ENCODE assay signal across 8 cellular contexts in the genomic region with DNA sequence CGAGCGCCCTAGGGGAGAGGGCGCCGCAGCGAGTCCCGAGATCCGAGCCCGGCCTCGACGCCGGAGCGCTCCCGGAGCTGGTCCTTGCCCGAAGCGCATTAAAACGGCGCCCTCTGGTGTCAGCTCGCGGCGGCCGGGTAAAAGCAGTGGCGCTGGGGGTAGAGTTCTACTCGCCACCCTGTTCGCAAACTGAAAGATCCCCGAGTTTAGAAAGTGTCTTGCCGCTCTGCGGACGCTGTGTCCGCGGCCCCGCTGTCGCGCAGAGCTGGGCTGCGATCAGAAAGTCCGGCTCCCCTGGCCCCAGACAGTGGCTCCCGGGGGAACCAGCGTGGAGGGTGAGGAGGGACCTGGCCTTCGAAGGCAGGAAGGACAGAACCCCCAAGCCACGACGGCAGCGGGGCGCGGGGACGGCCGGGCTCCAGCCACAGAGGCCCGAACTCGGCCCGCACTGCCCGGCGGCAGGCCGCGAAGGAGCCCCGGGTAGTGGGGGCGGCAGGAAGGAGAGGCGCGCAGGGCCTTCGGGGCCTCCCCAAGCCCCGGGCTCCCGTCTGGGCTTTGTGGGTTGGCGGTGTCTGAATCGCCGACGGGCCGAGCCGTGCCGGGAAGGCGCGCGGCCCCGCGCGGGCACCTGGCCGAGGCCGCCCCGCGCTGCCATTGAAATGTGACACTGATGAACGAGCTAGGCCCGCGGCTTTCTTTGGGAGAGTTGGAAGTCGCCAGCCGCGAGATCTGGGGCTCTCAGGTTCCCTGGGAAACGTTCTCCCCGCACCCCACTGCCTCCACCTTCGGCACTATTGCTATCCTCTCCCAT. TPM values are rescaled to one million over a fixed set of nuclear protein-coding genes. Genes with fewer than 3 reads are reported as not detected.
DNase-seq lines count a peak whose midpoint lies in the region; ATAC-seq, FAIRE-seq and TF ChIP-seq lines count a peak whose summit lies in the region.

No MANE protein-coding gene starts in this region.

- in situ Hi-C loops in HAP-1 (cut with MboI; ENCODE audit: low sequenced_read_pairs) = no loop called here

- H3K27ac ChIP-seq in dorsolateral prefrontal cortex = peak overlapping the region in 46 of 59 donors; percentile 3 to 90 (median 64)

- DNase-seq in D721Med (ENCODE audit: insufficient read length, low spot score) (peak; percentile 82), HAP-1 (ENCODE audit: low spot score in 2 of 2) (peak; percentile 27 to 89), NCI-H2171 treated with DMSO at 0.1 percent for 48 hours (lab: John Stamatoyannopoulos, UW) (peak; percentile 75), dorsolateral prefrontal cortex (peak; percentile 71 to 86 (median 80)), lower leg skin (ENCODE audit: low spot score in 2 of 2) (peak; percentile 79 to 98)
- DNase-seq in activated CD4-positive, alpha-beta memory T cell treated with anti-CD3 and anti-CD28 coated beads, Interleukin-2, amount 10 ng/mL, durations not matched to agents 7 days and 5 days = peak; percentile 85
- peak; percentile 88 for DNase-seq in stimulated activated CD4-positive, alpha-beta T cell treated with anti-CD3 and anti-CD28 coated beads, Interleukin-4, amount 100 ng/mL, for 1 hour

- peaks cover 3% of the 10 kb centered on the region for H3K4me1 Mint-ChIP-seq in activated CD4-positive, alpha-beta memory T cell treated with anti-CD3 and anti-CD28 coated beads, Interleukin-2, amount 10 ng/mL, durations not matched to agents 7 days and 5 days

- no peak overlapping the region for H3K27ac Mint-ChIP-seq in activated CD4-positive, alpha-beta memory T cell treated with anti-CD3 and anti-CD28 coated beads, Interleukin-2, amount 10 ng/mL, durations not matched to agents 7 days and 5 days

- H3K27me3 ChIP-seq in HAP-1 (ENCODE audit: low read depth) = peaks cover 4% of the 10 kb centered on the region; the same call in 1 of the 2 replicates
- peaks cover 0 to 7% (median 0%) of the 10 kb centered on the region in 45 donors for H3K27me3 ChIP-seq in dorsolateral prefrontal cortex

- CTCF ChIA-PET in activated CD4-positive, alpha-beta memory T cell treated with anti-CD3 and anti-CD28 coated beads, Interleukin-2, amount 10 ng/mL, durations not matched to agents 7 days and 5 days (lab: Charles Lee) = interaction anchor here (0.7 to 2.6 kb wide), 27 partner anchors 9 to 1064 kb away, joined by 3 to 21 read pairs (median 3); no protein-coding TSS in a partner anchor

- H3K4me3 Mint-ChIP-seq in activated CD4-positive, alpha-beta memory T cell treated with anti-CD3 and anti-CD28 coated beads, Interleukin-2, amount 10 ng/mL, durations not matched to agents 7 days and 5 days = peak overlapping the region; percentile 70

- no peaks in the 10 kb centered on the region for H3K9me3 ChIP-seq in HAP-1

- no peak for FAIRE-seq in D721Med (lab: Jason Lieb, UNC)

- POLR2A ChIA-PET in activated CD4-positive, alpha-beta memory T cell treated with anti-CD3 and anti-CD28 coated beads, Interleukin-2, amount 10 ng/mL, durations not matched to agents 7 days and 5 days (lab: Charles Lee) = interaction anchor here (0.6 to 1.2 kb wide), 2 partner anchors 68 to 69 kb away, joined by 3 read pairs; no protein-coding TSS in a partner anchor

- H3K9me3 Mint-ChIP-seq in activated CD4-positive, alpha-beta memory T cell treated with anti-CD3 and anti-CD28 coated beads, Interleukin-2, amount 10 ng/mL, durations not matched to agents 7 days and 5 days = no peaks in the 10 kb centered on the region

- H3K27me3 Mint-ChIP-seq in activated CD4-positive, alpha-beta memory T cell treated with anti-CD3 and anti-CD28 coated beads, Interleukin-2, amount 10 ng/mL, durations not matched to agents 7 days and 5 days = peaks cover 40% of the 10 kb centered on the region

- TF ChIP-seq POLR2A in lower leg skin (IDR thresholded peaks at IDR 0.05) = no peak

- no peaks in the 10 kb centered on the region for H3K36me3 Mint-ChIP-seq in activated CD4-positive, alpha-beta memory T cell treated with anti-CD3 and anti-CD28 coated beads, Interleukin-2, amount 10 ng/mL, durations not matched to agents 7 days and 5 days (ENCODE audit: low read depth)

- H3K4me1 ChIP-seq in HAP-1 = no peaks in the 10 kb centered on the region

- H3K36me3 ChIP-seq in HAP-1 (replicated peaks) = no peaks in the 10 kb centered on the region

- 13 to 31% methylated on average over 28 to 57 of the region's 85 CpGs for WGBS in lower leg skin, 2 donors

- intact Hi-C loops in dorsolateral prefrontal cortex (cut with DNase I) (loop anchor here (1.0 to 10.0 kb wide), 7 partner anchors 71 to 1068 kb away; no protein-coding TSS in a partner anchor), lower leg skin (cut with DNase I; ENCODE audit: low total_unique reads) (loop anchor here (5.0 kb wide), 2 partner anchors 71 to 761 kb away; no protein-coding TSS in a partner anchor)

- ATAC-seq in GM18873 (IDR thresholded peaks at IDR 0.05; ENCODE audit: low FRiP score, unreplicated experiment) = no peak

- H3K4me3 ChIP-seq in HAP-1 (peak overlapping the region; percentile 5; the same call in 1 of the 2 replicates), dorsolateral prefrontal cortex (peak overlapping the region; percentile 36 to 74 (median 58)), lower leg skin (ENCODE audit: low read depth, poor library complexity, severe bottlenecking) (peak overlapping the region; percentile 24)

- TF ChIP-seq CTCF in D721Med (IDR thresholded peaks at IDR 0.05; ENCODE audit: insufficient read depth, missing control alignments) = peak; percentile 75
- TF ChIP-seq CTCF in dorsolateral prefrontal cortex (IDR thresholded peaks at IDR 0.05 in 54 of 56, conservative IDR thresholded peaks at IDR 0.05 in 2 of 56; ENCODE audit: low read depth in 1 of 56, partially characterized antibody in 56 of 56) = peak; percentile 66 to 96 (median 89)
- peak in 1 of 3 donors; percentile 88 for TF ChIP-seq CTCF in lower leg skin (IDR thresholded peaks at IDR 0.05)

RNA-seq across cellular contexts. Expression of a gene that starts 39.1 kb away (rescaled TPM):
- 1 to 10 TPM; 2.4 to 3.0 TPM for total RNA-seq in activated CD4-positive, alpha-beta memory T cell treated with anti-CD3 and anti-CD28 coated beads, Interleukin-2, amount 10 ng/mL, durations not matched to agents 7 days and 5 days
- total RNA-seq in dorsolateral prefrontal cortex = 100 to 1,000 TPM in 40 of 120 experiments, 10 to 100 TPM in 80; 63.0 to 203 (median 91.8) TPM
- total RNA-seq in lower leg skin = 10 to 100 TPM; 26.0 to 32.5 (median 30.3) TPM

Comparison
In these comparisons a context has a peak if more than half of its experiments do, and no peak if none do; other contexts are left out.
1. H3K4me3 ChIP-seq: peak in every context shown above with its lines; median percentile 58 in dorsolateral prefrontal cortex; 24 in lower leg skin; 5 in HAP-1.
2. RNA of a gene that starts 39.1 kb away (total RNA-seq): 63.0 to 203 TPM in dorsolateral prefrontal cortex and 26.0 to 32.5 TPM in lower leg skin; 2.4 to 3.0 TPM in activated CD4-positive, alpha-beta memory T cell treated with anti-CD3 and anti-CD28 coated beads, Interleukin-2, amount 10 ng/mL, durations not matched to agents 7 days and 5 days; every median in the first group is over 4 times any median in the second.
3. Peak in every context shown above with its lines, with median percentiles within 50 percentile points of each other: DNase-seq.